Comparison of ENCODE assay signal across 8 cellular contexts in the genomic region with DNA sequence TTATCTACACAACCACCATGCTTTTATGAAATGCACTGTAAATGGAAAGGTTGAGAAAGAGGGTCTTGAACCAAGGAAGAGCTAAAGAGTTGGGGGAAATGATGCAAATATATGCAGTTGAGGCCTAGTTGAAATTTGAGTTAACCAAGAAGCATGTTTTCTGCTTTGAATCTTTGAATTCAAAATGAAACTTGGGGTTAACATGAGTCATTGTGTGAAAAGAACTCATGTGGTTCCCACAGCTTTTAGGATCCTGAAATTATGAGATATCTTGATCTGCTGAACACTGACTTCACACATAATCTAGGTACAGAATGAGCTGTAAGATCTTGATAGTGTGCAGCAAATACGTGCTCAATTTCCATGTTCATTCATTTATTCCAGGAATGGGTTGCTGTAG.
DNase-seq lines count a peak whose midpoint lies in the region; ATAC-seq and TF ChIP-seq lines count a peak whose summit lies in the region.

No MANE protein-coding gene starts in this region.

- TF ChIP-seq CTCF in omental fat pad (IDR thresholded peaks at IDR 0.05): no peak

- H3K9me3 Mint-ChIP-seq in activated naive CD4-positive, alpha-beta T cell treated with anti-CD3 and anti-CD28 coated beads, Interleukin-2, amount 50 U/mL, for 72 hours: peaks cover 5 to 28% of the 10 kb centered on the region in 2 donors

- no peak for DNase-seq in activated naive CD4-positive, alpha-beta T cell treated with anti-CD3 and anti-CD28 coated beads, Interleukin-2, amount 50 U/mL, for 72 hours (ENCODE audit: low spot score in 2 of 2)
- no peak for DNase-seq in stimulated activated CD4-positive, alpha-beta T cell treated with anti-CD3 and anti-CD28 coated beads, Interleukin-2, amount 100 ng/mL, for 24 hours
- no peak for DNase-seq in LoVo (ENCODE audit: low spot score)
- DNase-seq in omental fat pad (ENCODE audit: low spot score): no peak
- DNase-seq in NCI-H1105 treated with DMSO at 0.1 percent for 48 hours (lab: John Stamatoyannopoulos, UW): no peak

- peak overlapping the region; percentile 56 to 63 for H3K27ac Mint-ChIP-seq in activated naive CD4-positive, alpha-beta T cell treated with anti-CD3 and anti-CD28 coated beads, Interleukin-2, amount 50 U/mL, for 72 hours

- ATAC-seq in GM18511 (IDR thresholded peaks at IDR 0.05; ENCODE audit: unreplicated experiment): peak; percentile 98
- peak; percentile 75 for ATAC-seq in GM19468 (IDR thresholded peaks at IDR 0.05; ENCODE audit: extremely low read depth, unreplicated experiment)
- ATAC-seq in HG03066 (IDR thresholded peaks at IDR 0.05; ENCODE audit: low read depth, unreplicated experiment): peak; percentile 92
- ATAC-seq in activated naive CD4-positive, alpha-beta T cell treated with anti-CD3 and anti-CD28 coated beads, Interleukin-2, amount 50 U/mL, for 72 hours: peak; percentile 95 to 96
- ATAC-seq in omental fat pad (ENCODE audit: low FRiP score): no peak

- peaks cover 22 to 47% of the 10 kb centered on the region in 2 donors for H3K36me3 Mint-ChIP-seq in activated naive CD4-positive, alpha-beta T cell treated with anti-CD3 and anti-CD28 coated beads, Interleukin-2, amount 50 U/mL, for 72 hours
